In genomic region chrX:150615356-150615755, GRCh38 we compare ENCODE assay signal across 9 cellular contexts.
"Had no signal": no experiment of that assay in that cellular context is flagged by ENCODE, and none has a peak within 500 bp of the region (broad histone marks: within the 10 kb centered on the region; RNA-seq: fewer than 3 reads in every experiment).

No MANE protein-coding gene starts in this region.

- H2AFZ ChIP-seq: GM23248 had no signal

- H3K27ac ChIP-seq: GM23248, HL-60 had no signal

- H3K9me3 ChIP-seq: HAP-1 had no signal

- DNase-seq: GM23248, GOT3, H7, HFFc6, KBM-7 had no signal

- H3K4me1 ChIP-seq: HAP-1 had no signal

- H3K4me3 ChIP-seq: GM23248, HAP-1 had no signal

- ATAC-seq: HCT116, HepG2 had no signal

- H3K9ac ChIP-seq: GM23248 had no signal
